Comparison of ENCODE assay signal across 19 cellular contexts in genomic region chr2:214800180-214800579, GRCh38. TPM values are rescaled to one million over a fixed set of nuclear protein-coding genes. Genes with fewer than 3 reads are reported as not detected.
A peak's percentile ranks its signal among the peaks of the same experiment; 100 is the strongest.
DNase-seq lines count a peak whose midpoint lies in the region; ATAC-seq, FAIRE-seq and TF ChIP-seq lines count a peak whose summit lies in the region.
"Had no signal": no experiment of that assay in that cellular context is flagged by ENCODE, and none has a peak within 500 bp of the region (broad histone marks: within the 10 kb centered on the region; RNA-seq: fewer than 3 reads in every experiment).

No MANE protein-coding gene starts in this region.

- H3K4me2 ChIP-seq in GM23338: 0 out of 2 replicates have a peak overlapping the region, but pooled peaks have one; percentile 17

- H2AFZ ChIP-seq in GM23338: no peak overlapping the region

- no peak for FAIRE-seq in pancreas (lab: Jason Lieb, UNC)
- no peak for FAIRE-seq in D721Med (lab: Jason Lieb, UNC)

- no peaks in the 10 kb centered on the region for H3F3A ChIP-seq in GM23338 (replicated peaks; ENCODE audit: low read depth)

- DNase-seq in GM23338 (ENCODE audit: low spot score) (no peak), left colon (no peak), pancreas (no peak), GM10248 (ENCODE audit: extremely low spot score) (no peak), lower leg skin (ENCODE audit: low spot score in 2 of 2) (no peak), LoVo (ENCODE audit: low spot score) (no peak), D721Med (ENCODE audit: insufficient read length, low spot score) (no peak)
- DNase-seq: ACHN; CD4-positive, alpha-beta T cell; HCEC 1CT; NCI-H1105 treated with DMSO at 0.1 percent for 48 hours; NCI-H187; NCI-H2107; NCI-H510A; NCI-H748 treated with DMSO at 0.1 percent for 48 hours; SHP77 had no signal

- peaks cover 30% of the 10 kb centered on the region for H4K20me1 ChIP-seq in GM23338 (replicated peaks; ENCODE audit: insufficient read depth)

- TF ChIP-seq CTCF in GM23338 (conservative IDR thresholded peaks at IDR 0.05; ENCODE audit: low read depth in 2 of 2): no peak
- no peak for TF ChIP-seq CTCF in VCaP (conservative IDR thresholded peaks at IDR 0.05)
- no peak for TF ChIP-seq CTCF in pancreas (IDR thresholded peaks at IDR 0.05)
- no peak for TF ChIP-seq CTCF in GM10248 (IDR thresholded peaks at IDR 0.05; ENCODE audit: control extremely low read depth, extremely low read depth, low read depth, missing control alignments)
- no peak for TF ChIP-seq CTCF in lower leg skin (IDR thresholded peaks at IDR 0.05)
- no peak for TF ChIP-seq CTCF in D721Med (IDR thresholded peaks at IDR 0.05; ENCODE audit: insufficient read depth, missing control alignments)

- POLR2A ChIA-PET in GM10248 (lab: Yijun Ruan, JAX): no interaction called here

- no peak overlapping the region for H3K27ac Mint-ChIP-seq in GM23338
- H3K27ac Mint-ChIP-seq: B cell; CD4-positive, alpha-beta T cell had no signal

- peaks cover 40% of the 10 kb centered on the region for H3K4me1 ChIP-seq in GM23338 (ENCODE audit: insufficient read depth)
- H3K4me1 ChIP-seq in pancreas: peaks cover 0 to 3% (median 0%) of the 10 kb centered on the region in 3 donors

- H3K79me2 ChIP-seq in GM23338 (replicated peaks; ENCODE audit: insufficient read depth): peaks cover 100% of the 10 kb centered on the region

- intact Hi-C loops in left colon (cut with DNase I, micrococcal nuclease): no loop called here
- intact Hi-C loops in pancreas (cut with DNase I): no loop called here
- intact Hi-C loops in lower leg skin (cut with DNase I; ENCODE audit: low total_unique reads): no loop called here

- CTCF ChIA-PET in GM10248 (lab: Yijun Ruan, JAX): interaction anchor here (0.9 kb wide), 1 partner anchor 121 kb away, joined by 3 read pairs; no protein-coding TSS in a partner anchor

- H3K27ac ChIP-seq in GM23338 (ENCODE audit: low read depth) (no peak overlapping the region), VCaP (peak overlapping the region; percentile 22; the same call in 1 of the 2 replicates), pancreas (no peak overlapping the region)
- H3K27ac ChIP-seq: SK-N-MC had no signal

- no peak; the same call in 1 of the 3 replicates for ATAC-seq in GM23338
- ATAC-seq in left colon: peak; percentile 89
- peak in 3 of 4 donors; percentile 71 to 85 (median 82) for ATAC-seq in pancreas

- H3K9me3 Mint-ChIP-seq in GM23338: no peaks in the 10 kb centered on the region
- H3K9me3 Mint-ChIP-seq: CD4-positive, alpha-beta T cell had no signal

- peaks cover 8% of the 10 kb centered on the region; the same call in 1 of the 2 replicates for H3K36me3 ChIP-seq in GM23338 (ENCODE audit: insufficient read depth)
- no peaks in the 10 kb centered on the region for H3K36me3 ChIP-seq in pancreas

- H3K4me3 ChIP-seq in GM23338 (no peak overlapping the region), pancreas (no peak overlapping the region), lower leg skin (ENCODE audit: low read depth, poor library complexity, severe bottlenecking) (no peak overlapping the region)
- H3K4me3 ChIP-seq: SK-N-MC had no signal

- no peaks in the 10 kb centered on the region for H3K9me3 ChIP-seq in pancreas

- H3K4me1 Mint-ChIP-seq in GM23338: peaks cover 44% of the 10 kb centered on the region

- WGBS in pancreas, 2 donors: 53 to 57% methylated on average over 3 of the region's 3 CpGs
- 92 to 93% methylated on average over 3 of the region's 3 CpGs for WGBS in lower leg skin, 2 donors

- H3K9me2 ChIP-seq in GM23338 (ENCODE audit: insufficient read depth): no peaks in the 10 kb centered on the region

- peaks cover 26% of the 10 kb centered on the region for H3K36me3 Mint-ChIP-seq in GM23338 (ENCODE audit: low read depth)

- H3K4me3 Mint-ChIP-seq in GM23338: no peak overlapping the region
- H3K4me3 Mint-ChIP-seq: B cell; CD4-positive, alpha-beta T cell had no signal

- TF ChIP-seq POLR2A in lower leg skin (IDR thresholded peaks at IDR 0.05): no peak

- H3K27me3 Mint-ChIP-seq in GM23338 (ENCODE audit: insufficient read depth, low read depth, poor library complexity): no peaks in the 10 kb centered on the region
- H3K27me3 Mint-ChIP-seq: B cell; CD4-positive, alpha-beta T cell had no signal

- no peaks in the 10 kb centered on the region for H3K27me3 ChIP-seq in GM23338 (ENCODE audit: insufficient read depth)
- no peaks in the 10 kb centered on the region for H3K27me3 ChIP-seq in pancreas

TF ChIP-seq in GM23338, 12 proteins besides CTCF, POLR2A, EP300 and RAD21 (continues in another document):
- TF ChIP-seq JUNB (IDR thresholded peaks at IDR 0.05; ENCODE audit: unreplicated experiment) (no peak), POLR2AphosphoS5 (IDR thresholded peaks at IDR 0.05; ENCODE audit: low read depth) (no peak), CREB1 (CRISPR knock-in tag; IDR thresholded peaks at IDR 0.05; ENCODE audit: low read depth) (no peak), ETS1 (IDR thresholded peaks at IDR 0.05) (no peak), NANOG (IDR thresholded peaks at IDR 0.05; ENCODE audit: borderline replicate concordance) (no peak), ZNF331 (CRISPR knock-in tag; IDR thresholded peaks at IDR 0.05; ENCODE audit: low read depth) (no peak), STAT1 (IDR thresholded peaks at IDR 0.05; ENCODE audit: unreplicated experiment) (no peak)
- TF ChIP-seq, protein P1, sequence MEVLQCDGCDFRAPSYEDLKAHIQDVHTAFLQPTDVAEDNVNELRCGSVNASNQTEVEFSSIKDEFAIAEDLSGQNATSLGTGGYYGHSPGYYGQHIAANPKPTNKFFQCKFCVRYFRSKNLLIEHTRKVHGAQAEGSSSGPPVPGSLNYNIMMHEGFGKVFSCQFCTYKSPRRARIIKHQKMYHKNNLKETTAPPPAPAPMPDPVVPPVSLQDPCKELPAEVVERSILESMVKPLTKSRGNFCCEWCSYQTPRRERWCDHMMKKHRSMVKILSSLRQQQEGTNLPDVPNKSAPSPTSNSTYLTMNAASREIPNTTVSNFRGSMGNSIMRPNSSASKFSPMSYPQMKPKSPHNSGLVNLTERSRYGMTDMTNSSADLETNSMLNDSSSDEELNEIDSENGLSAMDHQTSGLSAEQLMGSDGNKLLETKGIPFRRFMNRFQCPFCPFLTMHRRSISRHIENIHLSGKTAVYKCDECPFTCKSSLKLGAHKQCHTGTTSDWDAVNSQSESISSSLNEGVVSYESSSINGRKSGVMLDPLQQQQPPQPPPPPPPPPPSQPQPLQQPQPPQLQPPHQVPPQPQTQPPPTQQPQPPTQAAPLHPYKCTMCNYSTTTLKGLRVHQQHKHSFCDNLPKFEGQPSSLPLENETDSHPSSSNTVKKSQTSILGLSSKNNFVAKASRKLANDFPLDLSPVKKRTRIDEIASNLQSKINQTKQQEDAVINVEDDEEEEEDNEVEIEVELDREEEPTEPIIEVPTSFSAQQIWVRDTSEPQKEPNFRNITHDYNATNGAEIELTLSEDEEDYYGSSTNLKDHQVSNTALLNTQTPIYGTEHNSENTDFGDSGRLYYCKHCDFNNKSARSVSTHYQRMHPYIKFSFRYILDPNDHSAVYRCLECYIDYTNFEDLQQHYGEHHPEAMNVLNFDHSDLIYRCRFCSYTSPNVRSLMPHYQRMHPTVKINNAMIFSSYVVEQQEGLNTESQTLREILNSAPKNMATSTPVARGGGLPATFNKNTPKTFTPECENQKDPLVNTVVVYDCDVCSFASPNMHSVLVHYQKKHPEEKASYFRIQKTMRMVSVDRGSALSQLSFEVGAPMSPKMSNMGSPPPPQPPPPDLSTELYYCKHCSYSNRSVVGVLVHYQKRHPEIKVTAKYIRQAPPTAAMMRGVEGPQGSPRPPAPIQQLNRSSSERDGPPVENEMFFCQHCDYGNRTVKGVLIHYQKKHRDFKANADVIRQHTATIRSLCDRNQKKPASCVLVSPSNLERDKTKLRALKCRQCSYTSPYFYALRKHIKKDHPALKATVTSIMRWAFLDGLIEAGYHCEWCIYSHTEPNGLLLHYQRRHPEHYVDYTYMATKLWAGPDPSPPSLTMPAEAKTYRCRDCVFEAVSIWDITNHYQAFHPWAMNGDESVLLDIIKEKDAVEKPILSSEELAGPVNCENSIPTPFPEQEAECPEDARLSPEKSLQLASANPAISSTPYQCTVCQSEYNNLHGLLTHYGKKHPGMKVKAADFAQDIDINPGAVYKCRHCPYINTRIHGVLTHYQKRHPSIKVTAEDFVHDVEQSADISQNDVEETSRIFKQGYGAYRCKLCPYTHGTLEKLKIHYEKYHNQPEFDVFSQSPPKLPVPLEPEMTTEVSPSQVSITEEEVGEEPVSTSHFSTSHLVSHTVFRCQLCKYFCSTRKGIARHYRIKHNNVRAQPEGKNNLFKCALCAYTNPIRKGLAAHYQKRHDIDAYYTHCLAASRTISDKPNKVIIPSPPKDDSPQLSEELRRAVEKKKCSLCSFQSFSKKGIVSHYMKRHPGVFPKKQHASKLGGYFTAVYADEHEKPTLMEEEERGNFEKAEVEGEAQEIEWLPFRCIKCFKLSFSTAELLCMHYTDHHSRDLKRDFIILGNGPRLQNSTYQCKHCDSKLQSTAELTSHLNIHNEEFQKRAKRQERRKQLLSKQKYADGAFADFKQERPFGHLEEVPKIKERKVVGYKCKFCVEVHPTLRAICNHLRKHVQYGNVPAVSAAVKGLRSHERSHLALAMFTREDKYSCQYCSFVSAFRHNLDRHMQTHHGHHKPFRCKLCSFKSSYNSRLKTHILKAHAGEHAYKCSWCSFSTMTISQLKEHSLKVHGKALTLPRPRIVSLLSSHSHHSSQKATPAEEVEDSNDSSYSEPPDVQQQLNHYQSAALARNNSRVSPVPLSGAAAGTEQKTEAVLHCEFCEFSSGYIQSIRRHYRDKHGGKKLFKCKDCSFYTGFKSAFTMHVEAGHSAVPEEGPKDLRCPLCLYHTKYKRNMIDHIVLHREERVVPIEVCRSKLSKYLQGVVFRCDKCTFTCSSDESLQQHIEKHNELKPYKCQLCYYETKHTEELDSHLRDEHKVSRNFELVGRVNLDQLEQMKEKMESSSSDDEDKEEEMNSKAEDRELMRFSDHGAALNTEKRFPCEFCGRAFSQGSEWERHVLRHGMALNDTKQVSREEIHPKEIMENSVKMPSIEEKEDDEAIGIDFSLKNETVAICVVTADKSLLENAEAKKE (CRISPR knock-in tag; IDR thresholded peaks at IDR 0.05): no peak

RNA-seq across cellular contexts. Expression of gene BARD1, which starts 9.3 kb away (rescaled TPM):
- total RNA-seq in GM23338 (2014; rRNA removed; shearing (Covaris generic)): 31.1 and 33.9 TPM in 2 replicates
- polyA plus RNA-seq in GM23338 (2016; fragmentation: Nextera tagmentation; extraction: Ambion mirVana): 59.0 and 61.0 TPM in 2 replicates
- total RNA-seq in left colon: 10 to 100 TPM; 10.7 to 13.8 TPM
- total RNA-seq in pancreas: 1 to 10 TPM; 3.7 to 6.5 (median 5.1) TPM
- 1 to 10 TPM; 1.4 to 1.5 TPM for polyA plus RNA-seq in pancreas
- 10 to 100 TPM; 19.4 to 41.8 (median 23.2) TPM for total RNA-seq in lower leg skin
